ENCODE assay signal across 9 cellular contexts in the genomic region with DNA sequence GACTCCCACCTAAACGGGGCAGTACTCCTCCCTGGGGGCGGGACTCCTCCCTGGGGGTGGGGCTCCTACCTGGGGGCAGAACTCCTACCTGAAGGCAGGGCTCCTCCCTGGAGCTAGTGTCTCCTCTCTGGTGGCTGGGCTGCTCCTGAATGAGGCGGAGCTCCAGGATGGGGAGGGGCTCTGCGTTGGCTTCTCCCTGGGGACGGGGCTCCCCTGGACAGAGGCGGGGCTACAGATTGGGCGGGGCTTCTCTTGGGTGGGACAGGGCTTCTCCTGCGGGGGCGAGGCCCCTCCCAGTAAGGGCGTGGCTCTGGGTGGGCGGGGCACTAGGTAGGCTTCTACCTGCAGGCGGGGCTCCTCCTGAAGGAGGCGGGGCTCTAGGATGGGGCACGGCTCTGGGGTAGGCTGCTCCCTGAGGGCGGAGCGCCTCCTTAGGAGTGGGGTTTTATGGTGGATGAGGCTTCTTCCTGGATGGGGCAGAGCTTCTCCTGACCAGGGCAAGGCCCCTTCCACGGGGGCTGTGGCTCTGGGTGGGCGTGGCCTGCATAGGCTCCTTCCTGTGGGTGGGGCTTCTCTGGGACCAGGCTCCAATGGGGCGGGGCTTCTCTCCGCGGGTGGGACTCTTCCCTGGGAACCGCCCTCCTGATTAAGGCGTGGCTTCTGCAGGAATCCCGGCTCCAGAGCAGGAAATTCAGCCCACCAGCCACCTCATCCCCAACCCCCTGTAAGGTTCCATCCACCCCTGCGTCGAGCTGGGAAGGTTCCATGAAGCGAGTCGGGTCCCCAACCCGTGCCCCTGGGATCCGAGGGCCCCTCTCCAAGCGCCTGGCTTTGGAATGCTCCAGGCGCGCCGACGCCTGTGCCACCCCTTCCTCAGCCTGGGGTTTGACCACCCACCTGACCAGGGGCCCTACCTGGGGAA. TPM values are rescaled to one million over a fixed set of nuclear protein-coding genes. Genes with fewer than 3 reads are reported as not detected.
DNase-seq lines count a peak whose midpoint lies in the region; ATAC-seq and TF ChIP-seq lines count a peak whose summit lies in the region.
"Had no signal": no experiment of that assay in that cellular context is flagged by ENCODE, and none has a peak within 500 bp of the region (broad histone marks: within the 10 kb centered on the region; RNA-seq: fewer than 3 reads in every experiment).

No MANE protein-coding gene starts in this region.

- no peaks in the 10 kb centered on the region for H3K36me3 ChIP-seq in psoas muscle (ENCODE audit: insufficient read depth in 1 of 2, low read depth in 1 of 2)

- no peak for TF ChIP-seq CTCF in foreskin keratinocyte (conservative IDR thresholded peaks at IDR 0.05)
- TF ChIP-seq CTCF in psoas muscle (IDR thresholded peaks at IDR 0.05) = no peak

- H3K9me3 ChIP-seq in psoas muscle = no peaks in the 10 kb centered on the region

- H3K27ac ChIP-seq in foreskin keratinocyte (no peak overlapping the region), psoas muscle (no peak overlapping the region)
- H3K27ac ChIP-seq: HL-60 had no signal

- peak; percentile 55 for DNase-seq in ELR (ENCODE audit: low read depth)
- peak; percentile 69 for DNase-seq in NCI-H2171 treated with DMSO at 0.1 percent for 48 hours (lab: John Stamatoyannopoulos, UW)
- peak; percentile 43 for DNase-seq in activated T-cell treated with anti-CD3 and anti-CD28 coated beads for 1 hour (ENCODE audit: low read depth)
- peak; percentile 65 to 94 for DNase-seq in foreskin keratinocyte
- peak in 1 of 2 donors; percentile 65 for DNase-seq in psoas muscle
- no peak for DNase-seq in NCI-H510A (lab: John Stamatoyannopoulos, UW)
- no peak for DNase-seq in Kasumi-1 (lab: John Stamatoyannopoulos, UW)

- peak overlapping the region; percentile 22 for H3K4me3 ChIP-seq in psoas muscle

- H3K4me1 ChIP-seq in foreskin keratinocyte (no peaks in the 10 kb centered on the region), psoas muscle (peaks cover 6% of the 10 kb centered on the region)

- WGBS in psoas muscle, 3 donors = 3 to 5% (median 4%) methylated on average over 32 to 35 of the region's 35 CpGs

- H3K27me3 ChIP-seq in foreskin keratinocyte (peaks cover 42% of the 10 kb centered on the region), psoas muscle (ENCODE audit: insufficient read depth in 3 of 3, low read length in 2 of 3) (peaks cover 0 to 86% (median 37%) of the 10 kb centered on the region in 3 donors)

- ATAC-seq in foreskin keratinocyte (peak; percentile 83), psoas muscle (peak; percentile 28 to 69 (median 46)), HG02610 (IDR thresholded peaks at IDR 0.05; ENCODE audit: unreplicated experiment) (no peak)

- intact Hi-C loops in psoas muscle (cut with DNase I) = no loop called here

RNA-seq across cellular contexts. Expression of a gene that starts 22.7 kb away (rescaled TPM):
- total RNA-seq in foreskin keratinocyte (273 and 306 TPM in 2 replicates), psoas muscle (100 to 1,000 TPM; 176 to 328 (median 256) TPM)
- polyA plus RNA-seq in foreskin keratinocyte (384 and 386 TPM in 2 replicates), psoas muscle (100 to 1,000 TPM; 257 to 612 (median 345) TPM)

RNA-seq across cellular contexts. Expression of a gene that starts 43.3 kb away (rescaled TPM):
- total RNA-seq in foreskin keratinocyte = 21.2 and 22.8 TPM in 2 replicates
- polyA plus RNA-seq in foreskin keratinocyte = 32.8 and 34.0 TPM in 2 replicates
- total RNA-seq in psoas muscle = 1 to 10 TPM; 3.6 to 6.5 (median 5.1) TPM
- 1 to 10 TPM; 5.7 to 8.2 (median 7.8) TPM for polyA plus RNA-seq in psoas muscle

RNA-seq across cellular contexts. Expression of a gene that starts 49.3 kb away (rescaled TPM):
- total RNA-seq in foreskin keratinocyte = 73.6 and 77.5 TPM in 2 replicates
- 105 and 111 TPM in 2 replicates for polyA plus RNA-seq in foreskin keratinocyte
- total RNA-seq in psoas muscle = 10 to 100 TPM; 35.7 to 43.4 (median 39.2) TPM
- polyA plus RNA-seq in psoas muscle = 10 to 100 TPM; 70.9 to 86.2 (median 81.8) TPM

RNA-seq across cellular contexts. Expression of a gene that starts 53.0 kb away (rescaled TPM):
- total RNA-seq in foreskin keratinocyte (0.04 TPM in 1 of 2 replicates, not detected in the other), psoas muscle (not detected)
- polyA plus RNA-seq in foreskin keratinocyte (0.02 and 0.07 TPM in 2 replicates), psoas muscle (not detected)

Comparison
In these comparisons a context has a peak if more than half of its experiments do, and no peak if none do; other contexts are left out.
1. DNase-seq: peak in ELR (single experiment), NCI-H2171 treated with DMSO at 0.1 percent for 48 hours (single experiment), activated T-cell treated with anti-CD3 and anti-CD28 coated beads for 1 hour (single experiment) and foreskin keratinocyte (2 of 2); none in NCI-H510A (single experiment) and Kasumi-1 (0 of 2).